In the genomic region with DNA sequence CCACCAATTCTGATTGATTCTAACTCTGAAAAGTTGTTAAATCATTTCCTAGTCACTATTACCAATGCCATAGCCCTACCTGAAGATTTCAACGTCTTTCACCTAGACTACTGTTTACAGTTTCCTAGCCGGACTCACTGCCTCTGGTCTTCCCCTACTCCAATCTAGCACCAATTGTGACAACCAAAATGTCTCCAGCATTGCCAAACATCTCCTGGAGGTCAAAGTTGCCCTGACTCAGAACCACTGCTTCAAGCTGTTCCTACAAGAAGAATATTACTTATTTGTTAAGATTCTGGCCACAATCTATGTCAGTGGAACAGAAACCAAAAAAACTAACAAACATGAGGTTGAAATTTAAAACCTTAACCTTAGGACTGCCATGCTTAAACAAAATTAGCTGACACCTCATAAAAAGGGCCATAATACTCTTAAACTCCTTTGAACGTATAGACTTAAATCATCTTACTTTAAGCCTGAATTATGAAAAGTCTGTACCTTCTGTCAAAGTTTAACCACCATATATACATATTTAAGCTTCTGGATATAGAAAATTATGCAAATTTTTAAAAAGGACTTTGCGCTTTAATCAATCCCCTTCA, we compare ENCODE assay signal across 8 cellular contexts. TPM values are rescaled to one million over a fixed set of nuclear protein-coding genes. Genes with fewer than 3 reads are reported as not detected.
DNase-seq lines count a peak whose midpoint lies in the region; ATAC-seq, FAIRE-seq and TF ChIP-seq lines count a peak whose summit lies in the region.

No MANE protein-coding gene starts in this region.

- dilution Hi-C loops in keratinocyte (cut with MboI; ENCODE audit: extremely low pct_ligation_motif_present, low sequenced_read_pairs) = no loop called here

- H3K4me1 Mint-ChIP-seq in activated naive CD4-positive, alpha-beta T cell treated with anti-CD3 and anti-CD28 coated beads for 36 hours (ENCODE audit: low read depth) = peaks cover 41% of the 10 kb centered on the region
- peaks cover 25% of the 10 kb centered on the region for H3K4me1 Mint-ChIP-seq in activated T-helper 17 cell treated with anti-CD3 and anti-CD28 coated beads, Interleukin-2, amount 50 U/mL, for 72 hours

- H2AFZ ChIP-seq in keratinocyte (ENCODE audit: control insufficient read depth, low read length) = no peak overlapping the region

- peak overlapping the region; percentile 93 for H3K9ac ChIP-seq in keratinocyte (ENCODE audit: control insufficient read depth, extremely low read depth, insufficient read depth, low read length)

- no peak for TF ChIP-seq CTCF in keratinocyte (optimal IDR thresholded peaks at IDR 0.05 in 1 of 3, IDR thresholded peaks at IDR 0.05 in 1 of 3, conservative IDR thresholded peaks at IDR 0.05 in 1 of 3; ENCODE audit: extremely low read depth in 1 of 3, insufficient read depth in 2 of 3, low read length in 3 of 3)
- TF ChIP-seq CTCF in thoracic aorta (IDR thresholded peaks at IDR 0.05) = no peak

- H3K27ac ChIP-seq in keratinocyte (ENCODE audit: control insufficient read depth, insufficient read depth, low read length) (peak overlapping the region; percentile 85), thoracic aorta (no peak overlapping the region)

- H3K4me3 ChIP-seq in keratinocyte (ENCODE audit: control insufficient read depth in 2 of 3, extremely low read depth in 1 of 3, insufficient read depth in 2 of 3, low read depth in 1 of 3, low read length in 3 of 3) (peak overlapping the region; percentile 77 to 91 (median 90)), thoracic aorta (peak overlapping the region; percentile 98)

- H3K4me3 Mint-ChIP-seq in activated naive CD4-positive, alpha-beta T cell treated with anti-CD3 and anti-CD28 coated beads for 36 hours = peak overlapping the region; percentile 93
- H3K4me3 Mint-ChIP-seq in activated T-helper 17 cell treated with anti-CD3 and anti-CD28 coated beads, Interleukin-2, amount 50 U/mL, for 72 hours = peak overlapping the region; percentile 87

- peak overlapping the region; percentile 99 for H3K4me2 ChIP-seq in keratinocyte (ENCODE audit: control insufficient read depth, extremely low read depth, insufficient read depth, low read depth, low read length)

- H3K36me3 ChIP-seq in keratinocyte (ENCODE audit: control insufficient read depth in 2 of 2, extremely low read depth in 1 of 2, insufficient read depth in 2 of 2, low read length in 2 of 2) (peaks cover 7 to 12% of the 10 kb centered on the region in 2 experiments), thoracic aorta (no peaks in the 10 kb centered on the region)

- FAIRE-seq in keratinocyte (lab: Jason Lieb, UNC) = no peak

- H3K27me3 ChIP-seq in keratinocyte (ENCODE audit: control insufficient read depth, extremely low read depth, insufficient read depth, low read length) (no peaks in the 10 kb centered on the region), thoracic aorta (replicated peaks; ENCODE audit: insufficient read depth) (no peaks in the 10 kb centered on the region)

- ATAC-seq in activated T-helper 17 cell treated with anti-CD3 and anti-CD28 coated beads, Interleukin-2, amount 50 U/mL, for 72 hours (replicated peaks) = no peak
- ATAC-seq in thoracic aorta (ENCODE audit: insufficient number of reproducible peaks, low FRiP score, low read depth) (no peak), GM21390 (IDR thresholded peaks at IDR 0.05; ENCODE audit: unreplicated experiment) (no peak), HG02571 (IDR thresholded peaks at IDR 0.05; ENCODE audit: unreplicated experiment) (no peak)

- no peaks in the 10 kb centered on the region for H3K9me3 Mint-ChIP-seq in activated naive CD4-positive, alpha-beta T cell treated with anti-CD3 and anti-CD28 coated beads for 36 hours
- no peaks in the 10 kb centered on the region for H3K9me3 Mint-ChIP-seq in activated T-helper 17 cell treated with anti-CD3 and anti-CD28 coated beads, Interleukin-2, amount 50 U/mL, for 72 hours

- H3K9me1 ChIP-seq in keratinocyte (ENCODE audit: control insufficient read depth, extremely low read depth, insufficient read depth, low read length) = no peaks in the 10 kb centered on the region

- no peaks in the 10 kb centered on the region for H3K27me3 Mint-ChIP-seq in activated naive CD4-positive, alpha-beta T cell treated with anti-CD3 and anti-CD28 coated beads for 36 hours (ENCODE audit: low read depth)
- no peaks in the 10 kb centered on the region for H3K27me3 Mint-ChIP-seq in activated T-helper 17 cell treated with anti-CD3 and anti-CD28 coated beads, Interleukin-2, amount 50 U/mL, for 72 hours

- CTCF ChIA-PET in activated naive CD4-positive, alpha-beta T cell treated with anti-CD3 and anti-CD28 coated beads for 36 hours (lab: Charles Lee) = interaction anchor here (0.5 to 1.4 kb wide), 13 partner anchors 39 to 908 kb away, joined by 3 to 5 read pairs (median 3); no protein-coding TSS in a partner anchor

- H3K4me1 ChIP-seq in keratinocyte (ENCODE audit: control insufficient read depth, extremely low read depth, insufficient read depth, low read length) (peaks cover 16% of the 10 kb centered on the region), thoracic aorta (ENCODE audit: control insufficient read depth in 1 of 2, low read depth in 2 of 2) (peaks cover 14 to 22% of the 10 kb centered on the region in 2 donors)

- peaks cover 64% of the 10 kb centered on the region for H3K79me2 ChIP-seq in keratinocyte (ENCODE audit: control insufficient read depth, insufficient read depth, low read length)

- peaks cover 31% of the 10 kb centered on the region for H3K36me3 Mint-ChIP-seq in activated naive CD4-positive, alpha-beta T cell treated with anti-CD3 and anti-CD28 coated beads for 36 hours (ENCODE audit: low read depth)
- H3K36me3 Mint-ChIP-seq in activated T-helper 17 cell treated with anti-CD3 and anti-CD28 coated beads, Interleukin-2, amount 50 U/mL, for 72 hours (ENCODE audit: low read depth) = peaks cover 54% of the 10 kb centered on the region

- no peaks in the 10 kb centered on the region for H3K9me3 ChIP-seq in keratinocyte (ENCODE audit: control insufficient read depth, low read depth, low read length)
- H3K9me3 ChIP-seq in thoracic aorta = no peaks in the 10 kb centered on the region

- intact Hi-C loops in activated naive CD4-positive, alpha-beta T cell treated with anti-CD3 and anti-CD28 coated beads for 36 hours (cut with micrococcal nuclease) = loop anchor here (1.0 to 5.0 kb wide), 9 partner anchors 45 to 1073 kb away; a partner anchor contains a TSS

- H4K20me1 ChIP-seq in keratinocyte (ENCODE audit: control insufficient read depth, extremely low read depth, insufficient read depth, low read length) = peaks cover 11% of the 10 kb centered on the region

- H3K27ac Mint-ChIP-seq in activated naive CD4-positive, alpha-beta T cell treated with anti-CD3 and anti-CD28 coated beads for 36 hours = peak overlapping the region; percentile 87
- peak overlapping the region; percentile 82 for H3K27ac Mint-ChIP-seq in activated T-helper 17 cell treated with anti-CD3 and anti-CD28 coated beads, Interleukin-2, amount 50 U/mL, for 72 hours

- no peak for DNase-seq in activated naive CD4-positive, alpha-beta T cell treated with anti-CD3 and anti-CD28 coated beads for 36 hours
- no peak for DNase-seq in activated naive CD4-positive, alpha-beta T cell (lab: John Stamatoyannopoulos, UW)
- no peak for DNase-seq in keratinocyte (ENCODE audit: low read depth, low spot score)
- no peak for DNase-seq in thoracic aorta (ENCODE audit: low spot score)
- DNase-seq in dedifferentiated amniotic fluid mesenchymal stem cell (ENCODE audit: extremely low spot score) = no peak

RNA-seq across cellular contexts. Expression of a gene that starts 2.1 kb away (rescaled TPM):
- 10 to 100 TPM; 86.8 to 89.1 TPM for total RNA-seq in activated naive CD4-positive, alpha-beta T cell treated with anti-CD3 and anti-CD28 coated beads for 36 hours
- total RNA-seq in activated T-helper 17 cell treated with anti-CD3 and anti-CD28 coated beads, Interleukin-2, amount 50 U/mL, for 72 hours = 100 to 1,000 TPM in 1 of 2 donors, 10 to 100 TPM in 1; 78.8 to 113 TPM
- polyA plus RNA-seq in keratinocyte = 38.5 to 56.0 TPM (median 40.4 TPM) in 3 replicates
- polyA plus RNA-seq in keratinocyte (2011; ENCODE audit: low read depth) = 51.3 TPM
- polyA plus RNA-seq in keratinocyte (2011; cell fraction: cytosol; rRNA removed) = 29.3 and 56.9 TPM in 2 replicates
- 37.8 and 45.1 TPM in 2 replicates for polyA plus RNA-seq in keratinocyte (2011; cell fraction: nucleus; rRNA removed)
- 28.4 and 37.0 TPM in 2 replicates for polyA plus RNA-seq in keratinocyte (2012; ENCODE audit: low replicate concordance)
- 62.2 to 131 TPM (median 69.0 TPM) in 3 replicates for polyA minus RNA-seq in keratinocyte
- 109 TPM for polyA minus RNA-seq in keratinocyte (2011; cell fraction: cytosol; rRNA and poly(A)+ RNA removed)
- polyA minus RNA-seq in keratinocyte (2011; cell fraction: nucleus; rRNA and poly(A)+ RNA removed) = 92.6 and 151 TPM in 2 replicates
- total RNA-seq in thoracic aorta = 10 to 100 TPM; 56.3 to 72.4 TPM
